Comparison of ENCODE assay signal across 9 cellular contexts in the genomic region with DNA sequence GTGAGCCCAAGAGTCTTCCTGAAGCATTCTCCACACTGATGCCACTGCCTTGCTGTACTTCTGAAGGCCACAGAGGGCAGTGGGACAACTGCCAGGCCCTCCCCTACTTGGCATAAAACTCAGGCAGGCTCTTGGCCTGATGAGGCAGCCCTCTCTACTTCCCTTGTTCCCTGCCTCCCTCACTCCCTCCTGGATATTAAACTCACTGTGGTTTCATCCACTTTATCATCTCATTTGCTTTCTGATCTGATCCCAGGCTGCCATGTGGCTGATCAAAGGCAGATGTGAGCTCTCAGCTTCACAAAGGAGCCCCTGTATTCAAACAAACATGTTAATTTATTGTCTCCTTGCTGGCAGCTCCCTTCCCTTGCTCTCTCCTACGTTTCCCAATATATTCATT.
DNase-seq lines count a peak whose midpoint lies in the region; ATAC-seq, FAIRE-seq and TF ChIP-seq lines count a peak whose summit lies in the region.
"Had no signal": no experiment of that assay in that cellular context is flagged by ENCODE, and none has a peak within 500 bp of the region (broad histone marks: within the 10 kb centered on the region; RNA-seq: fewer than 3 reads in every experiment).

No MANE protein-coding gene starts in this region.

- H3K27me3 Mint-ChIP-seq in astrocyte (ENCODE audit: low read depth, unreplicated experiment), result peaks cover 2% of the 10 kb centered on the region
- no peaks in the 10 kb centered on the region for H3K27me3 Mint-ChIP-seq in CD8-positive, alpha-beta memory T cell

- no peaks in the 10 kb centered on the region for H3K9me3 ChIP-seq in astrocyte (ENCODE audit: insufficient read depth, low read depth, low read length)
- H3K9me3 ChIP-seq in mesodermal cell (ENCODE audit: control insufficient read depth, low read length), result no peaks in the 10 kb centered on the region
- no peaks in the 10 kb centered on the region for H3K9me3 ChIP-seq in CD8-positive, alpha-beta memory T cell (ENCODE audit: low read length)

- no peak for ATAC-seq in HG02938 (IDR thresholded peaks at IDR 0.05; ENCODE audit: unreplicated experiment)

- 20 to 42% methylated on average over 1 of the region's 1 CpG for WGBS in mesodermal cell (ENCODE audit: insufficient coverage in 2 of 2), 2 experiments

- H3K9me3 Mint-ChIP-seq in astrocyte (ENCODE audit: unreplicated experiment), result no peaks in the 10 kb centered on the region
- peaks cover 0 to 3% (median 0%) of the 10 kb centered on the region in 5 donors for H3K9me3 Mint-ChIP-seq in CD8-positive, alpha-beta memory T cell
- H3K9me3 Mint-ChIP-seq: mesothelial cell of epicardium had no signal

- H3K27ac ChIP-seq in astrocyte (ENCODE audit: low read depth, low read length) (no peak overlapping the region), mesodermal cell (ENCODE audit: low read depth, low read length, severe bottlenecking) (peak overlapping the region; percentile 43)
- H3K27ac ChIP-seq in CD8-positive, alpha-beta memory T cell (ENCODE audit: low read depth, low read length), result no peak overlapping the region

- POLR2A ChIA-PET in CD8-positive, alpha-beta memory T cell (lab: Charles Lee), result no interaction called here

- no peak overlapping the region for H3K9ac ChIP-seq in astrocyte (ENCODE audit: low read length)

- peak overlapping the region; percentile 47 for H2AFZ ChIP-seq in astrocyte (ENCODE audit: low read depth, low read length)

- H3K27ac Mint-ChIP-seq in astrocyte (ENCODE audit: unreplicated experiment), result no peak overlapping the region
- H3K27ac Mint-ChIP-seq in CD8-positive, alpha-beta memory T cell, result no peak overlapping the region

- H3K36me3 ChIP-seq in astrocyte (ENCODE audit: insufficient read depth, low read length) (no peaks in the 10 kb centered on the region), mesodermal cell (ENCODE audit: control insufficient read depth, insufficient read depth, low read length) (no peaks in the 10 kb centered on the region)
- no peaks in the 10 kb centered on the region for H3K36me3 ChIP-seq in CD8-positive, alpha-beta memory T cell (ENCODE audit: insufficient read depth, low read length)

- no peaks in the 10 kb centered on the region for H4K20me1 ChIP-seq in astrocyte (ENCODE audit: insufficient read depth, low read length)

- H3K79me2 ChIP-seq in astrocyte (ENCODE audit: insufficient read depth, low read length), result no peaks in the 10 kb centered on the region

- no peak overlapping the region for H3K4me3 Mint-ChIP-seq in astrocyte (ENCODE audit: unreplicated experiment)
- H3K4me3 Mint-ChIP-seq in CD8-positive, alpha-beta memory T cell, result no peak overlapping the region
- H3K4me3 Mint-ChIP-seq: mesothelial cell of epicardium had no signal

- no peaks in the 10 kb centered on the region for H3K4me1 ChIP-seq in astrocyte (ENCODE audit: insufficient read depth, low read length)
- H3K4me1 ChIP-seq in mesodermal cell (ENCODE audit: control insufficient read depth, insufficient read depth, low read length, poor library complexity, severe bottlenecking), result peaks cover 4% of the 10 kb centered on the region
- H3K4me1 ChIP-seq in CD8-positive, alpha-beta memory T cell (ENCODE audit: insufficient read depth, low read length), result no peaks in the 10 kb centered on the region

- no peak for FAIRE-seq in astrocyte (lab: Jason Lieb, UNC)
- no peak for FAIRE-seq in HTR-8/SVneo (lab: Jason Lieb, UNC)

- DNase-seq in CMK (ENCODE audit: low read depth), result peak; percentile 5
- DNase-seq in NAMALWA (ENCODE audit: low spot score), result peak; percentile 9
- peak; percentile 2 for DNase-seq in astrocyte (ENCODE audit: low read depth)
- DNase-seq in CD8-positive, alpha-beta memory T cell, result no peak
- DNase-seq in MV-4-11 (lab: John Stamatoyannopoulos, UW), result no peak
- no peak for DNase-seq in HTR-8/SVneo (ENCODE audit: insufficient read length, low spot score)

- CTCF ChIA-PET in CD8-positive, alpha-beta memory T cell (lab: Charles Lee), result no interaction called here

- H3K4me2 ChIP-seq in astrocyte (ENCODE audit: low read length), result no peak overlapping the region

- peaks cover 18% of the 10 kb centered on the region for H3K4me1 Mint-ChIP-seq in astrocyte (ENCODE audit: low read depth, unreplicated experiment)
- H3K4me1 Mint-ChIP-seq in CD8-positive, alpha-beta memory T cell, result no peaks in the 10 kb centered on the region

- no peak for TF ChIP-seq CTCF in astrocyte (IDR thresholded peaks at IDR 0.05; ENCODE audit: insufficient read depth, low read depth, low read length)

- H3K4me3 ChIP-seq in astrocyte (ENCODE audit: insufficient read depth, low read depth, low read length) (no peak overlapping the region), mesodermal cell (ENCODE audit: extremely low read depth, insufficient read depth, low read length, poor library complexity, severe bottlenecking) (no peak overlapping the region)
- H3K4me3 ChIP-seq in CD8-positive, alpha-beta memory T cell (ENCODE audit: low read length), result no peak overlapping the region

- H3K27me3 ChIP-seq in astrocyte (ENCODE audit: insufficient read depth, low read length), result no peaks in the 10 kb centered on the region
- no peaks in the 10 kb centered on the region for H3K27me3 ChIP-seq in CD8-positive, alpha-beta memory T cell (ENCODE audit: insufficient read depth, low read length, poor library complexity, severe bottlenecking)

- no peaks in the 10 kb centered on the region for H3K36me3 Mint-ChIP-seq in astrocyte (ENCODE audit: low read depth, unreplicated experiment)
- no peaks in the 10 kb centered on the region for H3K36me3 Mint-ChIP-seq in CD8-positive, alpha-beta memory T cell
- H3K36me3 Mint-ChIP-seq: mesothelial cell of epicardium had no signal

Comparison
In these comparisons a context has a peak if more than half of its experiments do, and no peak if none do; other contexts are left out.
1. DNase-seq: peak in CMK (single experiment), NAMALWA (single experiment) and astrocyte (single experiment); none in CD8-positive, alpha-beta memory T cell (0 of 5), MV-4-11 (single experiment) and HTR-8/SVneo (single experiment).